ENCODE assay signal across 8 cellular contexts in the genomic region with DNA sequence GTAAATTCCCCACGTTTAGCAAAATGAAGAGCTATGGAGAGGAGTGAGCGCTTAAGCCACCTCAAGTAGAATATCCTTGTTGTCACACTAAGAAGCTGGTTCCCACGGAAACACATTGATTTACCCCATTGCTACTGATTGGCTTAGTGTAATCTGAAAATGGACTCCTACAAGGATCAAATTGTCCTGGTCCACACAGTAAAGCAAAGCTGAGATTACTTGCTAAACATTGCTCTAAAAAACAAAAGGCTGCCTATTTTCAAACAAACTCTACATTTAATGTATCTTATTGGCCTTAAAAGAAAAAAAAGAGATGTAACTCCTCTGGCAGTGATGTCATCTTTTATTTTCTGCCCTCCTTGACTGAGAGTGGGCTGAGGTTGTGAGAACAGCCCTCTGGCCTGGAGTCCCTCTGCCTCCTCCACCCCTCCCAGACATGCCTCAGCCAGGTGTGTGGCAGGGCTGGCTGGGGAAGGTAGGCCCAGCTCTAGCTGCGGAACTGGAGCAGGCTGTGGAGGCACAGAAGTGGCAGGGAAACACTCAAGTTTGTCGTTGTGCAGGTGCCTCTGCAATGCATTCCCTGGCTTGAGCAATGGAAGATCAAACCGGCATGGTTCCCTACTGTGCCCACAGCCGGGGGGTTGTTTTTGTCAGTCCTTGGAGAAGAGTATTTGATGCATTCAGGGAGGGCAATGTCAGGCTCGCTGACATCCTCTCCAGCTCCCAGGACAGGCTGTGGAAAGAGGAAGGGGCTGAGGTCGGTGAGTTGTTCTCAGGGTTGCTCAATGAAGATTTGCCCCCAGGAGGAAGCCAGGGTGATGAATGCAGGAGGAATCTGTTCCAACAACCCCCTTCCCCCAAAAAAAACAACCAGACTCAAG. TPM values are rescaled to one million over a fixed set of nuclear protein-coding genes. Genes with fewer than 3 reads are reported as not detected.
A peak's percentile ranks its signal among the peaks of the same experiment; 100 is the strongest.
DNase-seq lines count a peak whose midpoint lies in the region; ATAC-seq and TF ChIP-seq lines count a peak whose summit lies in the region.

No MANE protein-coding gene starts in this region.

- no peaks in the 10 kb centered on the region for H3K27me3 ChIP-seq in transverse colon

- peak; percentile 61 for TF ChIP-seq POLR2A in transverse colon (IDR thresholded peaks at IDR 0.05)

- CTCF ChIA-PET in HEK293 (lab: Yijun Ruan, JAX), result interaction anchor here (0.7 kb wide), 2 partner anchors 20 to 99 kb away, joined by 3 read pairs; no protein-coding TSS in a partner anchor

- POLR2A ChIA-PET in HEK293 (lab: Yijun Ruan, JAX), result interaction anchor here (0.6 to 4.2 kb wide), 3 partner anchors 9 to 118 kb away, joined by 3 to 33 read pairs (median 3); partner anchors contain the start of gene KLF6

- TF ChIP-seq CTCF in HEK293 (tag by site-specific recombination; IDR thresholded peaks at IDR 0.05) (no peak), coronary artery (IDR thresholded peaks at IDR 0.05) (no peak), transverse colon (IDR thresholded peaks at IDR 0.05) (no peak)

- H3K4me3 ChIP-seq in HEK293 (ENCODE audit: low read depth, low read length), result no peak overlapping the region
- H3K4me3 ChIP-seq in coronary artery, result peak overlapping the region; percentile 33
- H3K4me3 ChIP-seq in transverse colon, result no peak overlapping the region

- H3K36me3 ChIP-seq in HEK293 (ENCODE audit: control insufficient read depth in 2 of 2, insufficient read depth in 1 of 2, low read length in 2 of 2) (peaks cover 2 to 39% of the 10 kb centered on the region in 2 experiments; a peak in 2 of 3 replicates), transverse colon (peaks cover 0 to 34% (median 17%) of the 10 kb centered on the region in 4 donors)

- in situ Hi-C loops in transverse colon (cut with MboI; ENCODE audit: low pct_ligation_motif_present in 1 of 4, low pct_unique_long_range_greater_than_20kb in 1 of 4, low sequenced_read_pairs in 3 of 4), result loop anchor here in 3 of 4 donors (5.0 to 25.0 kb wide), 5 partner anchors 261 to 886 kb away; no protein-coding TSS in a partner anchor

- intact Hi-C loops in transverse colon (cut with DNase I; ENCODE audit: low total_unique reads), result loop anchor here (10.0 kb wide), 1 partner anchor 291 kb away; no protein-coding TSS in a partner anchor

- H3K9me3 ChIP-seq in HEK293 (ENCODE audit: control insufficient read depth, insufficient read depth, low read depth, low read length), result no peaks in the 10 kb centered on the region
- no peaks in the 10 kb centered on the region for H3K9me3 ChIP-seq in transverse colon

- H3K27ac ChIP-seq in HEK293 (ENCODE audit: extremely low read depth, low read depth, low read length) (peak overlapping the region; percentile 25), coronary artery (peak overlapping the region; percentile 96 to 100), transverse colon (peak overlapping the region; percentile 99 to 100 (median 100))

- 73 to 83% methylated on average over 4 to 9 of the region's 9 CpGs for WGBS in transverse colon (ENCODE audit: low coverage in 1 of 2), 2 donors

- TF ChIP-seq EP300 in transverse colon (IDR thresholded peaks at IDR 0.05; ENCODE audit: low read depth), result no peak

- DNase-seq in RPMI7951 (ENCODE audit: low read depth) (peak; percentile 70), coronary artery (ENCODE audit: low spot score) (peak; percentile 79), lung microvascular endothelial cell (ENCODE audit: low read depth in 2 of 2) (peak; percentile 49 to 74), transverse colon (peak; percentile 34), inferior parietal cortex (ENCODE audit: extremely low spot score) (no peak), dedifferentiated amniotic fluid mesenchymal stem cell (ENCODE audit: extremely low spot score) (no peak)

- peaks cover 13% of the 10 kb centered on the region for H3K4me1 ChIP-seq in HEK293 (ENCODE audit: control insufficient read depth, insufficient read depth, low read length)
- peaks cover 11 to 63% (median 51%) of the 10 kb centered on the region in 4 donors for H3K4me1 ChIP-seq in transverse colon

- no peak for ATAC-seq in GM19455 (IDR thresholded peaks at IDR 0.05; ENCODE audit: unreplicated experiment)

TF ChIP-seq in HEK293, 187 proteins besides CTCF, POLR2A, EP300 and RAD21 (continues in another document):
- 0 out of 2 replicates have a peak, but pooled peaks have one; percentile 38 for TF ChIP-seq ZSCAN5A (tag by site-specific recombination; IDR thresholded peaks at IDR 0.05)
- no peak for TF ChIP-seq ZBTB48 (tag by site-specific recombination; IDR thresholded peaks at IDR 0.05)
- no peak for TF ChIP-seq HOXD13 (CRISPR knock-in tag; IDR thresholded peaks at IDR 0.05; ENCODE audit: borderline replicate concordance)
- TF ChIP-seq, protein P1, sequence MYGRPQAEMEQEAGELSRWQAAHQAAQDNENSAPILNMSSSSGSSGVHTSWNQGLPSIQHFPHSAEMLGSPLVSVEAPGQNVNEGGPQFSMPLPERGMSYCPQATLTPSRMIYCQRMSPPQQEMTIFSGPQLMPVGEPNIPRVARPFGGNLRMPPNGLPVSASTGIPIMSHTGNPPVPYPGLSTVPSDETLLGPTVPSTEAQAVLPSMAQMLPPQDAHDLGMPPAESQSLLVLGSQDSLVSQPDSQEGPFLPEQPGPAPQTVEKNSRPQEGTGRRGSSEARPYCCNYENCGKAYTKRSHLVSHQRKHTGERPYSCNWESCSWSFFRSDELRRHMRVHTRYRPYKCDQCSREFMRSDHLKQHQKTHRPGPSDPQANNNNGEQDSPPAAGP (tag by site-specific recombination; IDR thresholded peaks at IDR 0.05), result no peak
- TF ChIP-seq ZNF354C (tag by site-specific recombination; IDR thresholded peaks at IDR 0.05; ENCODE audit: borderline replicate concordance, low read depth), result no peak
- 0 out of 2 replicates have a peak, but pooled peaks have one; percentile 15 for TF ChIP-seq TCF7L2 (IDR thresholded peaks at IDR 0.05; ENCODE audit: borderline replicate concordance, low read depth, low read length)
- TF ChIP-seq ZNF558 (tag by site-specific recombination; IDR thresholded peaks at IDR 0.05), result no peak
- TF ChIP-seq ZBTB1 (tag by site-specific recombination; IDR thresholded peaks at IDR 0.05), result no peak
- 0 out of 2 replicates have a peak, but pooled peaks have one; percentile 28 for TF ChIP-seq WT1 (tag by site-specific recombination; IDR thresholded peaks at IDR 0.05)
- TF ChIP-seq ZNF529 (tag by site-specific recombination; IDR thresholded peaks at IDR 0.05; ENCODE audit: insufficient replicate concordance), result no peak
- no peak for TF ChIP-seq SALL2 (tag by site-specific recombination; IDR thresholded peaks at IDR 0.05; ENCODE audit: borderline replicate concordance)
- TF ChIP-seq ZNF544 (tag by site-specific recombination; IDR thresholded peaks at IDR 0.05), result no peak
- no peak for TF ChIP-seq ZNF366 (tag by site-specific recombination; conservative IDR thresholded peaks at IDR 0.05)
- no peak for TF ChIP-seq ZNF639 (tag by site-specific recombination; IDR thresholded peaks at IDR 0.05)
- TF ChIP-seq GLIS1 (tag by site-specific recombination; IDR thresholded peaks at IDR 0.05), result peak; percentile 56
- no peak; the same call in 1 of the 2 replicates for TF ChIP-seq KLF10 (tag by site-specific recombination; IDR thresholded peaks at IDR 0.05)
- no peak for TF ChIP-seq ZNF670 (tag by site-specific recombination; IDR thresholded peaks at IDR 0.05; ENCODE audit: low read depth)
- no peak for TF ChIP-seq ZNF501 (tag by site-specific recombination; IDR thresholded peaks at IDR 0.05)
- TF ChIP-seq ZIC2 (tag by site-specific recombination; IDR thresholded peaks at IDR 0.05), result 0 out of 2 replicates have a peak, but pooled peaks have one; percentile 35
- no peak for TF ChIP-seq ZNF416 (tag by site-specific recombination; IDR thresholded peaks at IDR 0.05)
- TF ChIP-seq ZNF341 (tag by site-specific recombination; IDR thresholded peaks at IDR 0.05; ENCODE audit: low read depth), result peak; percentile 72

RNA-seq across cellular contexts. Expression of gene KLF6, which starts 9.1 kb away (rescaled TPM):
- 20.3 and 23.3 TPM in 2 replicates for total RNA-seq in RPMI7951 (2014; rRNA removed; shearing (Covaris generic))
- 63.2 and 170 TPM in 2 replicates for total RNA-seq in lung microvascular endothelial cell
- total RNA-seq in transverse colon, result 100 to 1,000 TPM; 140 to 304 (median 291) TPM

Comparison
In these comparisons a context has a peak if more than half of its experiments do, and no peak if none do; other contexts are left out.
1. H3K27ac ChIP-seq: peak in every context shown above with its lines; median percentile 100 in transverse colon; 98 in coronary artery; 25 in HEK293.
2. DNase-seq: peak in RPMI7951 (single experiment), coronary artery (single experiment), lung microvascular endothelial cell (2 of 2) and transverse colon (single experiment); none in inferior parietal cortex (single experiment) and dedifferentiated amniotic fluid mesenchymal stem cell (single experiment).